8 cellular contexts compared by ENCODE assay signal in the genomic region with DNA sequence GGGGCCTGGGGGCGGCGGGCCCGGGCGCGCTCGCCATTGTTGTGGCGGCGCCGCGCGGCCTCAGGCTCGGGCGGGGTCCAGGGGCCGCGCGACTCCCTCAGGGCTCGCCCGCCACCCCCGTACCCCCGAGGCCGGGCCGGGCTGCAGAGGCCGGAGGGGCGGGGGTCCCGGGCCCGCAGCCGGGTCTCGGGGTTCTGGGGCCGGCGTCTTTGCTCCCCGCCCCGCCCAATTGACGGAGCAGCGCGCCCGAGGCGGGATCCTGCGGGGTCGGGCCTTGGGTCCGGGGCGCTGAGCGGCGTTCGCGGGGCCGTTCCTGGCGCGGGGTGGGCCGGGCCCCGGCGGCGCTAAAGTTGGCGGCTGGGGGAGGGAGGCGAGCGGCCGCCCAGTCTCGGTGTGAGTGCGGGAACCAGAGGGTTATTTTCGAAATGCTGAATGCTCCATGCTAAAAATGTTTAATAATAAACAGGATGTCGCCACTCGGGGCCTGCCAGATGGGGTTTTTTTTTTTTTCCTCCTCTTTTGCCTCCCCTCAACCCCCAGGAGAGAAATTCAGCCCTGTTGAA. TPM values are rescaled to one million over a fixed set of nuclear protein-coding genes. Genes with fewer than 3 reads are reported as not detected.
DNase-seq lines count a peak whose midpoint lies in the region; ATAC-seq, FAIRE-seq and TF ChIP-seq lines count a peak whose summit lies in the region.

No MANE protein-coding gene starts in this region.

- no TSS peak for BruUV-seq in mammary epithelial cell (replicated peaks; lab: Mats Ljungman, UMichigan)

- H2AFZ ChIP-seq in mammary epithelial cell (ENCODE audit: low read depth, low read length) (peak overlapping the region; percentile 54), keratinocyte (ENCODE audit: control insufficient read depth, low read length) (no peak overlapping the region)

- H3K4me1 ChIP-seq in mammary epithelial cell (ENCODE audit: insufficient read depth, low read length), result peaks cover 40% of the 10 kb centered on the region
- peaks cover 46% of the 10 kb centered on the region for H3K4me1 ChIP-seq in keratinocyte (ENCODE audit: control insufficient read depth, extremely low read depth, insufficient read depth, low read length)

- dilution Hi-C loops in mammary epithelial cell (cut with HindIII; ENCODE audit: low sequenced_read_pairs) (loop anchor here (5.0 kb wide), 1 partner anchor 43 kb away; no protein-coding TSS in a partner anchor), keratinocyte (cut with MboI; ENCODE audit: extremely low pct_ligation_motif_present, low sequenced_read_pairs) (no loop called here)

- H3K27me3 ChIP-seq in mammary epithelial cell (ENCODE audit: insufficient read depth, low read length) (no peaks in the 10 kb centered on the region), keratinocyte (ENCODE audit: control insufficient read depth, extremely low read depth, insufficient read depth, low read length) (no peaks in the 10 kb centered on the region)

- peak overlapping the region; percentile 57 to 87 (median 60) for H3K4me3 ChIP-seq in mammary epithelial cell (replicated peaks in 1 of 3; ENCODE audit: insufficient read depth in 1 of 3, low read depth in 2 of 3, low read length in 3 of 3)
- H3K4me3 ChIP-seq in keratinocyte (ENCODE audit: control insufficient read depth in 2 of 3, extremely low read depth in 1 of 3, insufficient read depth in 2 of 3, low read depth in 1 of 3, low read length in 3 of 3), result peak overlapping the region; percentile 56 to 95 (median 93)

- in situ Hi-C loops in mammary epithelial cell (cut with MboI; ENCODE audit: low sequenced_read_pairs in 2 of 2), result no loop called here

- 0% methylated on average over 1 of the region's 61 CpGs for WGBS in mammary epithelial cell (ENCODE audit: low coverage, missing lambda C conversion rate)

- H3K36me3 ChIP-seq in mammary epithelial cell (ENCODE audit: insufficient read depth, low read length) (no peaks in the 10 kb centered on the region), keratinocyte (ENCODE audit: control insufficient read depth in 2 of 2, extremely low read depth in 1 of 2, insufficient read depth in 2 of 2, low read length in 2 of 2) (peaks cover 0 to 4% of the 10 kb centered on the region in 2 experiments)

- H3K9ac ChIP-seq in mammary epithelial cell (ENCODE audit: insufficient read depth, low read length) (peak overlapping the region; percentile 91), keratinocyte (ENCODE audit: control insufficient read depth, extremely low read depth, insufficient read depth, low read length) (peak overlapping the region; percentile 93)

- ATAC-seq in HG03108 (IDR thresholded peaks at IDR 0.05; ENCODE audit: unreplicated experiment), result peak; percentile 25

- H3K4me2 ChIP-seq in mammary epithelial cell (ENCODE audit: insufficient read depth, low read depth, low read length) (peak overlapping the region; percentile 66), keratinocyte (ENCODE audit: control insufficient read depth, extremely low read depth, insufficient read depth, low read depth, low read length) (peak overlapping the region; percentile 100)

- H3K27ac ChIP-seq in mammary epithelial cell (ENCODE audit: insufficient read depth, low read depth, low read length) (peak overlapping the region; percentile 79), keratinocyte (ENCODE audit: control insufficient read depth, insufficient read depth, low read length) (peak overlapping the region; percentile 90)

- CTCF ChIA-PET in mammary epithelial cell (lab: Charles Lee; ENCODE audit: low non-redundant PET), result no interaction called here

- H3K9me1 ChIP-seq in keratinocyte (ENCODE audit: control insufficient read depth, extremely low read depth, insufficient read depth, low read length), result no peaks in the 10 kb centered on the region

- H3K9me3 ChIP-seq in mammary epithelial cell (replicated peaks; ENCODE audit: insufficient read depth, low read length) (no peaks in the 10 kb centered on the region), keratinocyte (ENCODE audit: control insufficient read depth, low read depth, low read length) (no peaks in the 10 kb centered on the region)

- peaks cover 51% of the 10 kb centered on the region for H3K79me2 ChIP-seq in mammary epithelial cell (ENCODE audit: insufficient read depth, low read length)
- peaks cover 48% of the 10 kb centered on the region for H3K79me2 ChIP-seq in keratinocyte (ENCODE audit: control insufficient read depth, insufficient read depth, low read length)

- DNase-seq in NOMO-1 treated with DMSO at 0.1 percent for 48 hours (lab: John Stamatoyannopoulos, UW; ENCODE audit: unreplicated experiment) (peak; percentile 24), NOMO-1 treated with dmso at 0.1 percent for 144 hours (lab: John Stamatoyannopoulos, UW; ENCODE audit: unreplicated experiment) (no peak), T1000 (lab: John Stamatoyannopoulos, UW) (peak; percentile 17), mammary epithelial cell (no peak), keratinocyte (ENCODE audit: low read depth, low spot score) (no peak), amniotic stem cell (lab: John Stamatoyannopoulos, UW) (no peak)
- peak; percentile 48 for DNase-seq in stimulated activated CD4-positive, alpha-beta T cell treated with anti-CD3 and anti-CD28 coated beads, Interleukin-1b, Interleukin-23, amount 100 ng/mL, for 48 hours

- TF ChIP-seq CTCF in mammary epithelial cell (conservative IDR thresholded peaks at IDR 0.05 in 1 of 2, IDR thresholded peaks at IDR 0.05 in 1 of 2; ENCODE audit: extremely low read depth in 1 of 2, insufficient read depth in 1 of 2, low read depth in 1 of 2, low read length in 2 of 2) (no peak), keratinocyte (optimal IDR thresholded peaks at IDR 0.05 in 1 of 3, IDR thresholded peaks at IDR 0.05 in 1 of 3, conservative IDR thresholded peaks at IDR 0.05 in 1 of 3; ENCODE audit: extremely low read depth in 1 of 3, insufficient read depth in 2 of 3, low read length in 3 of 3) (no peak)

- H4K20me1 ChIP-seq in mammary epithelial cell (ENCODE audit: insufficient read depth, low read length) (peaks cover 5% of the 10 kb centered on the region), keratinocyte (ENCODE audit: control insufficient read depth, extremely low read depth, insufficient read depth, low read length) (peaks cover 34% of the 10 kb centered on the region)

- no peak for FAIRE-seq in keratinocyte (lab: Jason Lieb, UNC)

- intact Hi-C loops in mammary epithelial cell (cut with micrococcal nuclease), result loop anchor here (1.0 to 2.0 kb wide), 2 partner anchors 14 to 21 kb away; no protein-coding TSS in a partner anchor

RNA-seq across cellular contexts. Expression of a gene that starts 0.7 kb away (rescaled TPM):
- total RNA-seq in mammary epithelial cell, result 100 to 1,000 TPM in 1 of 2 donors, 10 to 100 TPM in 1; 84.0 to 170 TPM
- polyA plus RNA-seq in mammary epithelial cell, result 26.5 TPM
- polyA minus RNA-seq in mammary epithelial cell, result 206 TPM
- polyA plus RNA-seq in keratinocyte, result 15.2 to 38.8 TPM (median 20.8 TPM) in 3 replicates
- 36.7 TPM for polyA plus RNA-seq in keratinocyte (2011; ENCODE audit: low read depth)
- 26.1 and 27.0 TPM in 2 replicates for polyA plus RNA-seq in keratinocyte (2011; cell fraction: cytosol; rRNA removed)
- 170 and 203 TPM in 2 replicates for polyA plus RNA-seq in keratinocyte (2011; cell fraction: nucleus; rRNA removed)
- polyA plus RNA-seq in keratinocyte (2012; ENCODE audit: low replicate concordance), result 32.6 and 73.5 TPM in 2 replicates
- 69.3 to 140 TPM (median 93.9 TPM) in 3 replicates for polyA minus RNA-seq in keratinocyte
- 29.4 TPM for polyA minus RNA-seq in keratinocyte (2011; cell fraction: cytosol; rRNA and poly(A)+ RNA removed)
- polyA minus RNA-seq in keratinocyte (2011; cell fraction: nucleus; rRNA and poly(A)+ RNA removed), result 91.0 and 150 TPM in 2 replicates

Comparison
In these comparisons a context has a peak if more than half of its experiments do, and no peak if none do; other contexts are left out.
1. DNase-seq: peak in NOMO-1 treated with DMSO at 0.1 percent for 48 hours (single experiment), T1000 (single experiment) and stimulated activated CD4-positive, alpha-beta T cell treated with anti-CD3 and anti-CD28 coated beads, Interleukin-1b, Interleukin-23, amount 100 ng/mL, for 48 hours (single experiment); none in NOMO-1 treated with dmso at 0.1 percent for 144 hours (single experiment), mammary epithelial cell (single experiment), keratinocyte (single experiment) and amniotic stem cell (single experiment).